Comparison of ENCODE assay signal across 25 cellular contexts in the genomic region with DNA sequence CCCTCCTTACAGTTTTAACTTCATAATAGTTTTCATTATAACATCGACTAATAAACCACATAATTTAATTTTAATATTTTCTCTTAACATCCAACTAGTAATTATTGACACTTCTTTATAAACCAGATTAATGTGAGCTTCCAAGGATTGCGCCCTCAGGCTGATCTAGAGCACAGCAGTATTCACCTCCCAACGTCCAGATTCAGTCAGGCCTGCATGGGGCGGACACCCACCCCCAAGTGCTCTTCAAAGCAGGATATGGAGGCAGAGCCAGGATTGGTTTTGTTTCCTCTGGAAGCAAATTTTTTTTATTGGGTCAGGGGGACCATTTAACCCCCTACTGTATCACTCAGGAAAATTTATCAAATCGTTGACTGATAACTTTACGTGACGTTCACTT.
"Had no signal": no experiment of that assay in that cellular context is flagged by ENCODE, and none has a peak within 500 bp of the region (broad histone marks: within the 10 kb centered on the region; RNA-seq: fewer than 3 reads in every experiment).

No MANE protein-coding gene starts in this region.

- H3K4me3 ChIP-seq: body of pancreas, SJCRH30 had no signal

- ATAC-seq: body of pancreas, Panc1 had no signal

- H3K27ac ChIP-seq: body of pancreas, RWPE1, SJCRH30 had no signal

- H3K9me3 ChIP-seq: body of pancreas, SJCRH30 had no signal

- H3K4me1 ChIP-seq: body of pancreas, SJCRH30 had no signal

- H3K9me3 Mint-ChIP-seq: activated CD4-positive, alpha-beta memory T cell treated with anti-CD3 and anti-CD28 coated beads for 36 hours; activated naive CD4-positive, alpha-beta T cell treated with anti-CD3 and anti-CD28 coated beads, Interleukin-2, amount 50 U/mL, for 24 hours; activated T-helper 1 cell treated with anti-CD3 and anti-CD28 coated beads, Interleukin-12 subunit alpha, Interleukin-12 subunit beta, Interleukin-2, Interleukin-4 antibody, amounts not matched to agents 30 ng/mL and 10 ng/mL and 1 ng/mL, durations not matched to agents 14 hours and 24 hours and 36 hours; central memory CD8-positive, alpha-beta T cell; T-helper 1 cell treated with Interleukin-12 subunit alpha and Interleukin-12 subunit beta and Interleukin-4 antibody, amounts not matched to agents 30 μg/mL and 1 μg/mL, for 36 hours had no signal

- DNase-seq: activated CD4-positive, alpha-beta memory T cell treated with anti-CD3 and anti-CD28 coated beads for 36 hours; activated CD4-positive, alpha-beta T cell treated with anti-CD3 and anti-CD28 coated beads for 48 hours; activated CD4-positive, CD25-positive, alpha-beta regulatory T cell treated with anti-CD3 and anti-CD28 coated beads, Interleukin-2, amount 50 U/mL, for 72 hours; activated CD8-positive, alpha-beta memory T cell treated with anti-CD3 and anti-CD28 coated beads for 24 hours; activated effector memory CD4-positive, alpha-beta T cell treated with Interleukin-2 at 50 U/mL for 16 hours; activated naive CD4-positive, alpha-beta T cell; aorta; body of pancreas; MM.1S; NCI-H1105; NCI-H1436; NCI-H1694 treated with DMSO at 0.1 percent for 48 hours; NCI-H2029 treated with DMSO at 0.1 percent for 48 hours; NCI-H345; NCI-H510A treated with DMSO at 0.1 percent for 48 hours; NK-92 treated with Interleukin-12 subunit alpha and Interleukin-12 subunit beta, amount 100 ng/mL, for 24 hours; OCI-M1; Right ventricle myocardium superior; SJCRH30 had no signal

- H3K27ac Mint-ChIP-seq: activated CD4-positive, alpha-beta memory T cell treated with anti-CD3 and anti-CD28 coated beads for 36 hours; activated naive CD4-positive, alpha-beta T cell treated with anti-CD3 and anti-CD28 coated beads, Interleukin-2, amount 50 U/mL, for 24 hours; activated T-helper 1 cell treated with anti-CD3 and anti-CD28 coated beads, Interleukin-12 subunit alpha, Interleukin-12 subunit beta, Interleukin-2, Interleukin-4 antibody, amounts not matched to agents 30 ng/mL and 10 ng/mL and 1 ng/mL, durations not matched to agents 14 hours and 24 hours and 36 hours; T-helper 1 cell treated with Interleukin-12 subunit alpha and Interleukin-12 subunit beta and Interleukin-4 antibody, amounts not matched to agents 30 μg/mL and 1 μg/mL, for 36 hours had no signal

- H3K36me3 Mint-ChIP-seq: activated CD4-positive, alpha-beta memory T cell treated with anti-CD3 and anti-CD28 coated beads for 36 hours; activated naive CD4-positive, alpha-beta T cell treated with anti-CD3 and anti-CD28 coated beads, Interleukin-2, amount 50 U/mL, for 24 hours had no signal

- H3K4me1 Mint-ChIP-seq: activated naive CD4-positive, alpha-beta T cell treated with anti-CD3 and anti-CD28 coated beads, Interleukin-2, amount 50 U/mL, for 24 hours had no signal

- H3K36me3 ChIP-seq: SJCRH30 had no signal

- H3K27me3 ChIP-seq: body of pancreas, SJCRH30 had no signal

- H3K27me3 Mint-ChIP-seq: activated naive CD4-positive, alpha-beta T cell treated with anti-CD3 and anti-CD28 coated beads, Interleukin-2, amount 50 U/mL, for 24 hours had no signal

- H3K4me3 Mint-ChIP-seq: activated CD4-positive, alpha-beta memory T cell treated with anti-CD3 and anti-CD28 coated beads for 36 hours; activated naive CD4-positive, alpha-beta T cell treated with anti-CD3 and anti-CD28 coated beads, Interleukin-2, amount 50 U/mL, for 24 hours; activated T-helper 1 cell treated with anti-CD3 and anti-CD28 coated beads, Interleukin-12 subunit alpha, Interleukin-12 subunit beta, Interleukin-2, Interleukin-4 antibody, amounts not matched to agents 30 ng/mL and 10 ng/mL and 1 ng/mL, durations not matched to agents 14 hours and 24 hours and 36 hours; T-helper 1 cell treated with Interleukin-12 subunit alpha and Interleukin-12 subunit beta and Interleukin-4 antibody, amounts not matched to agents 30 μg/mL and 1 μg/mL, for 36 hours had no signal
